ENCODE assay signal across 14 cellular contexts in the genomic region with DNA sequence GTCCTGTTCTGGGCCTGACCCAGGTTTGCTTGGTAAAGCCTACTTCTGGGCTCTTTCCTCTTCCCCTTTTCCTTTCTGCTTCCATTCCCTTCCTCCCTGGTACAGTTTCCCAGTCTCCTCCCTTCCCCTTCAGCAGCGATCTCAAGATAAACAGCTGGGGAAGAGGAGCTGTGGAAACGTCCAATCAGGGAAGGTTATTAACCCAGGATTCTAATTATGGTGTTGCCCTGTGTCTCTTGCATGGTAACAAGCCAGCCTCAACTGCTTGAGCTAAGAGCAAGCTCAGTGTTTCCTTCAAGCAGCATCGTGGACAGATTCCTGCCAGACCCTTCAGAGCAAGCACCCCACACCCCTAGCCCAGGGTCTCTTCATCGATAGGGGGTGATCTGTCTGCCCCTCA.
DNase-seq lines count a peak whose midpoint lies in the region; ATAC-seq lines count a peak whose summit lies in the region.
"Had no signal": no experiment of that assay in that cellular context is flagged by ENCODE, and none has a peak within 500 bp of the region (broad histone marks: within the 10 kb centered on the region; RNA-seq: fewer than 3 reads in every experiment).

No MANE protein-coding gene starts in this region.

- CTCF ChIA-PET in activated CD8-positive, alpha-beta memory T cell treated with anti-CD3 and anti-CD28 coated beads, Interleukin-2, amount 10 ng/mL, durations not matched to agents 7 days and 5 days (lab: Charles Lee): no interaction called here

- peak overlapping the region; percentile 24 for H3K27ac ChIP-seq in stomach smooth muscle (ENCODE audit: low read length)
- H3K27ac ChIP-seq: brain microvascular endothelial cell, PC-9 had no signal

- H3K36me3 ChIP-seq in stomach smooth muscle (ENCODE audit: control insufficient read depth in 2 of 2, insufficient read depth in 2 of 2, low read length in 2 of 2): no peaks in the 10 kb centered on the region
- H3K36me3 ChIP-seq: brain microvascular endothelial cell had no signal

- H3K9ac ChIP-seq in stomach smooth muscle (ENCODE audit: low read length in 2 of 2): peak overlapping the region in 1 of 2 donors; percentile 36

- no peaks in the 10 kb centered on the region for H3K36me3 Mint-ChIP-seq in activated CD8-positive, alpha-beta memory T cell treated with anti-CD3 and anti-CD28 coated beads, Interleukin-2, amount 10 ng/mL, durations not matched to agents 7 days and 5 days

- H3K4me3 Mint-ChIP-seq in activated CD8-positive, alpha-beta memory T cell treated with anti-CD3 and anti-CD28 coated beads, Interleukin-2, amount 10 ng/mL, durations not matched to agents 7 days and 5 days: no peak overlapping the region

- H3K27ac Mint-ChIP-seq in activated CD8-positive, alpha-beta memory T cell treated with anti-CD3 and anti-CD28 coated beads, Interleukin-2, amount 10 ng/mL, durations not matched to agents 7 days and 5 days: no peak overlapping the region

- peaks cover 0 to 1% of the 10 kb centered on the region in 2 donors for H3K9me3 ChIP-seq in stomach smooth muscle (ENCODE audit: control insufficient read depth in 2 of 2, low read length in 2 of 2)

- no peaks in the 10 kb centered on the region for H3K9me3 Mint-ChIP-seq in activated CD8-positive, alpha-beta memory T cell treated with anti-CD3 and anti-CD28 coated beads, Interleukin-2, amount 10 ng/mL, durations not matched to agents 7 days and 5 days (ENCODE audit: low read depth)

- H3K27me3 Mint-ChIP-seq in activated CD8-positive, alpha-beta memory T cell treated with anti-CD3 and anti-CD28 coated beads, Interleukin-2, amount 10 ng/mL, durations not matched to agents 7 days and 5 days: peaks cover 8% of the 10 kb centered on the region

- no peaks in the 10 kb centered on the region for H3K4me1 Mint-ChIP-seq in activated CD8-positive, alpha-beta memory T cell treated with anti-CD3 and anti-CD28 coated beads, Interleukin-2, amount 10 ng/mL, durations not matched to agents 7 days and 5 days

- peaks cover 15% of the 10 kb centered on the region for H3K4me1 ChIP-seq in stomach smooth muscle (ENCODE audit: control insufficient read depth, insufficient read depth, low read length)

- peak overlapping the region in 1 of 2 donors; percentile 55 for H3K4me3 ChIP-seq in stomach smooth muscle (ENCODE audit: low read length in 2 of 2)
- H3K4me3 ChIP-seq: PC-9 had no signal

- H3K27me3 ChIP-seq in stomach smooth muscle (ENCODE audit: control insufficient read depth in 1 of 2, insufficient read depth in 2 of 2, low read length in 2 of 2): no peaks in the 10 kb centered on the region
- H3K27me3 ChIP-seq: brain microvascular endothelial cell had no signal

- no peak for ATAC-seq in activated CD8-positive, alpha-beta memory T cell treated with anti-CD3 and anti-CD28 coated beads, Interleukin-2, amount 10 ng/mL, durations not matched to agents 7 days and 5 days
- ATAC-seq: sciatic nerve had no signal

- peak; percentile 13 for DNase-seq in NCI-H146 (lab: John Stamatoyannopoulos, UW)
- no peak for DNase-seq in NCI-H146 treated with DMSO at 0.1 percent for 48 hours (lab: John Stamatoyannopoulos, UW; ENCODE audit: unreplicated experiment)
- peak; percentile 68 for DNase-seq in NCI-H82 treated with DMSO at 0.1 percent for 48 hours (lab: John Stamatoyannopoulos, UW; ENCODE audit: unreplicated experiment)
- DNase-seq in left kidney (ENCODE audit: low read depth, low spot score): peak; percentile 76
- no peak for DNase-seq in activated CD8-positive, alpha-beta memory T cell treated with anti-CD3 and anti-CD28 coated beads, Interleukin-2, amount 10 ng/mL, durations not matched to agents 7 days and 5 days
- no peak for DNase-seq in NCI-H187 treated with DMSO at 0.1 percent for 48 hours (lab: John Stamatoyannopoulos, UW)
- DNase-seq in 8988T: no peak
- DNase-seq: activated CD4-positive, alpha-beta T cell treated with anti-CD3 and anti-CD28 coated beads, Interleukin-2, amount 50 U/mL, for 4 hours; NCI-H2029 treated with DMSO at 0.1 percent for 48 hours; PC-9; T-helper 2 cell had no signal

Comparison
In these comparisons a context has a peak if more than half of its experiments do, and no peak if none do; other contexts are left out.
1. DNase-seq: peak in NCI-H146 (single experiment), NCI-H82 treated with DMSO at 0.1 percent for 48 hours (single experiment) and left kidney (single experiment); none in NCI-H146 treated with DMSO at 0.1 percent for 48 hours (single experiment), activated CD8-positive, alpha-beta memory T cell treated with anti-CD3 and anti-CD28 coated beads, Interleukin-2, amount 10 ng/mL, durations not matched to agents 7 days and 5 days (single experiment), NCI-H187 treated with DMSO at 0.1 percent for 48 hours (single experiment) and 8988T (single experiment).